Comparison of ENCODE assay signal across 1 cellular context in the genomic region with DNA sequence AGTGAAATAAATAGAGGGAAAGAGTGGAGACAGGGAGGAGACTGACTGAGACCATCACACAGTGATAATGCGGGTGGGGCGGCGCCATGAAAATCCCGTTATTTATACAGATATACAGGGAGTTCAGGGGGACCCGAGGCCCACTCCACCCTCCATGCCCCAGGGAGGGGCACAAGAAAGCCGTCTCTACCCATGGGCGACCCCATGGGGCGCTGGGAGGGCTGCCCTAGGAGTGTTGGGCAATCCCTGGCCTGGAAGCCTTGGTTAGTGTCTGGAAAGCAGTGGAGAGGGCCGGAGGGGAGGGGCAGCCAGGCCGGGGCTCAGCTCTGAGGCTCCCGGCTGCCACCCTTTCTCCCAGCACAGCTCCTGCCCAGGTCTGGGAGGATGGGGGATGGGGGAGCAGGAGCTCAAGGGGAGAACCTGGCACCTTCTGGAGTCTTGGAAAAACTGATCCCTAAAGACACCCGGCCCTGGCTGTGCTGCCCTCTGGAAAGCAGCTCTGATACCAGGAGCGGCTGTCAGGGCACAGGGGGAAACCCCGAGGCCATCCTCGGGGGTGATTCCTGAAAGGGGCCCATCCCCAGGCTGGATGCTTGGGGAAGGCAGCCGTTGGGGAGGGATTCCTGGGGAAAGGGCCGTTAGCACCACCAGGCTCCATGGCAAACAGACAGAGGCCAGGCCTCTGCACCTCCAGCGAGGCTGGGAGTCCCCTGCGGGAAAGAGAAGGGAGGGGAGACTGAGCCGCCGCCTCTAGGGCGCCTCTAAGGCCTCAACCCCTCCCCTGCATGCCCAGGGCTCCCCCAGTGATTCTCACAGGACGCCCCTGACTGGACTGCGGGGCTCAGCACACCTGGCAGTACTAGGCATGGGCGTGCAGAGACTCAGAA.
A peak's percentile ranks its signal among the peaks of the same experiment; 100 is the strongest.
TF ChIP-seq lines count a peak whose summit lies in the region.

No MANE protein-coding gene starts in this region.

TF ChIP-seq in HEK293, 187 proteins besides CTCF, POLR2A, EP300 and RAD21:
- TF ChIP-seq PATZ1 (tag by site-specific recombination; IDR thresholded peaks at IDR 0.05): peak; percentile 49
- 0 out of 2 replicates have a peak, but pooled peaks have one; percentile 24 for TF ChIP-seq ZNF600 (tag by site-specific recombination; IDR thresholded peaks at IDR 0.05)
- TF ChIP-seq KLF1 (tag by site-specific recombination; IDR thresholded peaks at IDR 0.05): peak; percentile 77
- TF ChIP-seq KLF8 (tag by site-specific recombination; IDR thresholded peaks at IDR 0.05): peak; percentile 32; the same call in 1 of the 2 replicates
- no peak for TF ChIP-seq IKZF3 (tag by site-specific recombination; IDR thresholded peaks at IDR 0.05)
- peak; percentile 38; the same call in 1 of the 2 replicates for TF ChIP-seq ZBTB17 (tag by site-specific recombination; IDR thresholded peaks at IDR 0.05)
- TF ChIP-seq, protein P1, sequence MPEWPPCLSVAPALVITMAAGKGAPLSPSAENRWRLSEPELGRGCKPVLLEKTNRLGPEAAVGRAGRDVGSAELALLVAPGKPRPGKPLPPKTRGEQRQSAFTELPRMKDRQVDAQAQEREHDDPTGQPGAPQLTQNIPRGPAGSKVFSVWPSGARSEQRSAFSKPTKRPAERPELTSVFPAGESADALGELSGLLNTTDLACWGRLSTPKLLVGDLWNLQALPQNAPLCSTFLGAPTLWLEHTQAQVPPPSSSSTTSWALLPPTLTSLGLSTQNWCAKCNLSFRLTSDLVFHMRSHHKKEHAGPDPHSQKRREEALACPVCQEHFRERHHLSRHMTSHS (tag by site-specific recombination; IDR thresholded peaks at IDR 0.05): no peak
- TF ChIP-seq, protein P2, sequence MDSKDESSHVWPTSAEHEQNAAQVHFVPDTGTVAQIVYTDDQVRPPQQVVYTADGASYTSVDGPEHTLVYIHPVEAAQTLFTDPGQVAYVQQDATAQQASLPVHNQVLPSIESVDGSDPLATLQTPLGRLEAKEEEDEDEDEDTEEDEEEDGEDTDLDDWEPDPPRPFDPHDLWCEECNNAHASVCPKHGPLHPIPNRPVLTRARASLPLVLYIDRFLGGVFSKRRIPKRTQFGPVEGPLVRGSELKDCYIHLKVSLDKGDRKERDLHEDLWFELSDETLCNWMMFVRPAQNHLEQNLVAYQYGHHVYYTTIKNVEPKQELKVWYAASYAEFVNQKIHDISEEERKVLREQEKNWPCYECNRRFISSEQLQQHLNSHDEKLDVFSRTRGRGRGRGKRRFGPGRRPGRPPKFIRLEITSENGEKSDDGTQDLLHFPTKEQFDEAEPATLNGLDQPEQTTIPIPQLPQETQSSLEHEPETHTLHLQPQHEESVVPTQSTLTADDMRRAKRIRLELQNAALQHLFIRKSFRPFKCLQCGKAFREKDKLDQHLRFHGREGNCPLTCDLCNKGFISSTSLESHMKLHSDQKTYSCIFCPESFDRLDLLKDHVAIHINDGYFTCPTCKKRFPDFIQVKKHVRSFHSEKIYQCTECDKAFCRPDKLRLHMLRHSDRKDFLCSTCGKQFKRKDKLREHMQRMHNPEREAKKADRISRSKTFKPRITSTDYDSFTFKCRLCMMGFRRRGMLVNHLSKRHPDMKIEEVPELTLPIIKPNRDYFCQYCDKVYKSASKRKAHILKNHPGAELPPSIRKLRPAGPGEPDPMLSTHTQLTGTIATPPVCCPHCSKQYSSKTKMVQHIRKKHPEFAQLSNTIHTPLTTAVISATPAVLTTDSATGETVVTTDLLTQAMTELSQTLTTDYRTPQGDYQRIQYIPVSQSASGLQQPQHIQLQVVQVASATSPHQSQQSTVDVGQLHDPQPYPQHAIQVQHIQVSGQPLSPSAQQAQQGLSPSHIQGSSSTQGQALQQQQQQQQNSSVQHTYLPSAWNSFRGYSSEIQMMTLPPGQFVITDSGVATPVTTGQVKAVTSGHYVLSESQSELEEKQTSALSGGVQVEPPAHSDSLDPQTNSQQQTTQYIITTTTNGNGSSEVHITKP (tag by site-specific recombination; IDR thresholded peaks at IDR 0.05): peak; percentile 29; the same call in 1 of the 2 replicates
